8 cellular contexts compared by ENCODE assay signal in the genomic region with DNA sequence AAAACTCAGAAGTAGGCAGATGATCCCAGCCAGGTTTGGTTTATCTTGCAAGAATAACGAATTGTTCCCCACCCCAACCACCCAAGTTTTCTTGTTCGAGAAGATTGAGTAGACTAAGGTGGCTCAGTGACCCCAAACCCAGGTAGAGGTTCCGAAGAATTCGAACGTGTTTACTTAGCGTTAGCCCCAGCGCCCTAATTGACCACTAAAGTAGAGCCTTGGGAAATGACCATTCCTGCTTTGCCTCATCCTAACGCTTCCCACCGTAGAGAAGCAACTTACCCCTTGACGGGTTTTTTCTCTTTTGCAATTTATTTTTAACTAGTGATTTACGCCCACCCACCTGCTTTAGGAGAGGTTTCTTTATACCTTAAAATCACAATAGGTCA. TPM values are rescaled to one million over a fixed set of nuclear protein-coding genes. Genes with fewer than 3 reads are reported as not detected.
A peak's percentile ranks its signal among the peaks of the same experiment; 100 is the strongest.
DNase-seq lines count a peak whose midpoint lies in the region; TF ChIP-seq lines count a peak whose summit lies in the region.

No MANE protein-coding gene starts in this region.

- H4K8ac ChIP-seq in mesenchymal stem cell (ENCODE audit: low read length) = no peak overlapping the region

- no peaks in the 10 kb centered on the region for H3K9me3 Mint-ChIP-seq in Caco-2 (ENCODE audit: unreplicated experiment)

- H3K4me1 ChIP-seq in Caco-2 (peaks cover 8% of the 10 kb centered on the region; the same call in 1 of the 2 replicates), mesenchymal stem cell (ENCODE audit: control insufficient read depth, insufficient read depth, low read depth, low read length) (no peaks in the 10 kb centered on the region), urinary bladder (ENCODE audit: insufficient read depth) (no peaks in the 10 kb centered on the region)

- peak overlapping the region; percentile 75 for H3K4me3 Mint-ChIP-seq in Caco-2 (ENCODE audit: unreplicated experiment)

- POLR2A ChIA-PET in Caco-2 (lab: Charles Lee) = no interaction called here

- peak overlapping the region in 1 of 2 experiments; percentile 99 for H3K18ac ChIP-seq in mesenchymal stem cell (ENCODE audit: low read depth in 1 of 2, low read length in 2 of 2)

- H3K14ac ChIP-seq in mesenchymal stem cell (ENCODE audit: low read length in 2 of 2) = no peak overlapping the region

- DNase-seq in Caco-2 (no peak), caudate nucleus (lab: John Stamatoyannopoulos, UW) (peak in 2 of 61 donors; percentile 38 to 44), mesenchymal stem cell (peak; percentile 33), NCI-H1092 (lab: John Stamatoyannopoulos, UW) (no peak), HK-2 (ENCODE audit: unreplicated experiment) (no peak)
- no peak for DNase-seq in Jurkat, Clone E6-1 (ENCODE audit: low read depth, low spot score)
- no peak for DNase-seq in activated effector memory CD4-positive, alpha-beta T cell treated with Interleukin-2 at 50 U/mL for 16 hours

- H3K9me3 ChIP-seq in Caco-2 = no peaks in the 10 kb centered on the region
- H3K9me3 ChIP-seq in mesenchymal stem cell (ENCODE audit: control insufficient read depth, low read length) = no peaks in the 10 kb centered on the region

- WGBS in mesenchymal stem cell = under 1% methylated on average over 10 of the region's 11 CpGs
- WGBS in urinary bladder = 1% methylated on average over 11 of the region's 11 CpGs

- H3K4me1 Mint-ChIP-seq in Caco-2 (ENCODE audit: low read depth, unreplicated experiment) = no peaks in the 10 kb centered on the region

- no peaks in the 10 kb centered on the region for H3K79me1 ChIP-seq in mesenchymal stem cell (replicated peaks; ENCODE audit: low read length, poor library complexity, severe bottlenecking)

- no peak overlapping the region for H3K23ac ChIP-seq in mesenchymal stem cell (ENCODE audit: low read length in 2 of 2)

- H2BK120ac ChIP-seq in mesenchymal stem cell (ENCODE audit: low read depth, low read length) = peak overlapping the region; percentile 19

- H2BK15ac ChIP-seq in mesenchymal stem cell (ENCODE audit: low read depth, poor library complexity, severe bottlenecking) = no peak overlapping the region

- no peak overlapping the region for H2BK5ac ChIP-seq in mesenchymal stem cell (ENCODE audit: low read depth, low read length, poor library complexity, severe bottlenecking)

- H3K27me3 ChIP-seq in Caco-2 (replicated peaks; ENCODE audit: control insufficient read depth, insufficient read depth, low read length) = no peaks in the 10 kb centered on the region
- H3K27me3 ChIP-seq in mesenchymal stem cell (ENCODE audit: control insufficient read depth in 1 of 2, insufficient read depth in 1 of 2, low read length in 2 of 2) = peaks cover 0 to 5% of the 10 kb centered on the region in 2 experiments

- no peak for TF ChIP-seq CTCF in Caco-2 (IDR thresholded peaks at IDR 0.05; ENCODE audit: insufficient read depth in 1 of 2, low read depth in 1 of 2, low read length in 1 of 2, severe bottlenecking in 1 of 2, unreplicated experiment in 1 of 2)

- BruUV-seq in Caco-2 (replicated peaks; lab: Mats Ljungman, UMichigan) = no TSS peak

- intact Hi-C loops in Caco-2 (cut with micrococcal nuclease; ENCODE audit: unreplicated experiment) = loop anchor here (5.0 kb wide), 1 partner anchor 108 kb away; no protein-coding TSS in a partner anchor

- H3K27ac Mint-ChIP-seq in Caco-2 (ENCODE audit: unreplicated experiment) = peak overlapping the region; percentile 63

- peak overlapping the region; percentile 98 for H3K9ac ChIP-seq in mesenchymal stem cell (ENCODE audit: low read length)

- H3K4me3 ChIP-seq in Caco-2 (ENCODE audit: low read depth, low read length) (peak overlapping the region; percentile 92), mesenchymal stem cell (ENCODE audit: insufficient read depth in 1 of 2, low read depth in 1 of 2, low read length in 2 of 2) (peak overlapping the region; percentile 97 to 98), urinary bladder (ENCODE audit: low read depth, low read length) (peak overlapping the region; percentile 72)
- H3K4me3 ChIP-seq in Jurkat, Clone E6-1 (ENCODE audit: low read length) = peak overlapping the region; percentile 89

- no peak overlapping the region for H2BK12ac ChIP-seq in mesenchymal stem cell (ENCODE audit: low read length in 2 of 2)

- peak overlapping the region; percentile 91 to 99 for H3K4ac ChIP-seq in mesenchymal stem cell (ENCODE audit: low read depth in 1 of 2, low read length in 2 of 2)

- no peak overlapping the region for H4K91ac ChIP-seq in mesenchymal stem cell (ENCODE audit: low read length)

- H3K27ac ChIP-seq in caudate nucleus (ENCODE audit: low read depth, low read length) = peak overlapping the region; percentile 94
- H3K27ac ChIP-seq in mesenchymal stem cell (ENCODE audit: low read length, poor library complexity, severe bottlenecking) = peak overlapping the region; percentile 62
- peak overlapping the region; percentile 89 for H3K27ac ChIP-seq in urinary bladder (ENCODE audit: low read depth)

- H3K27me3 Mint-ChIP-seq in Caco-2 (ENCODE audit: insufficient read depth, unreplicated experiment) = no peaks in the 10 kb centered on the region

- H3K36me3 ChIP-seq in Caco-2 (ENCODE audit: control insufficient read depth, insufficient read depth, low read length) (no peaks in the 10 kb centered on the region), mesenchymal stem cell (ENCODE audit: control insufficient read depth in 1 of 2, insufficient read depth in 2 of 2, low read depth in 1 of 2, low read length in 2 of 2) (peaks cover 0 to 5% of the 10 kb centered on the region in 2 experiments), urinary bladder (ENCODE audit: insufficient read depth) (no peaks in the 10 kb centered on the region)

- CTCF ChIA-PET in Caco-2 (lab: Charles Lee) = no interaction called here

- H3K4me2 ChIP-seq in mesenchymal stem cell (ENCODE audit: low read length, poor library complexity, severe bottlenecking) = peak overlapping the region; percentile 95

- H2AK5ac ChIP-seq in mesenchymal stem cell (ENCODE audit: low read length, severe bottlenecking) = peak overlapping the region; percentile 27

- peaks cover 8% of the 10 kb centered on the region for H3K36me3 Mint-ChIP-seq in Caco-2 (ENCODE audit: insufficient read depth, unreplicated experiment)

- peak overlapping the region; percentile 100 for H2AFZ ChIP-seq in mesenchymal stem cell (ENCODE audit: low read depth, low read length)

RNA-seq across cellular contexts. Expression of a gene that starts 0.9 kb away (rescaled TPM):
- 31.3 and 36.7 TPM in 2 replicates for total RNA-seq in Caco-2 (2022)
- polyA plus RNA-seq in Jurkat, Clone E6-1 (2012; ENCODE audit: insufficient read depth, insufficient read length) = 10.6 TPM
- 12.1 TPM for polyA plus RNA-seq in mesenchymal stem cell (2013, experiment 1 of 2)
- polyA plus RNA-seq in mesenchymal stem cell (2013, experiment 2 of 2) = 12.8 TPM
- 54.4 TPM for total RNA-seq in urinary bladder
- 14.6 TPM for polyA plus RNA-seq in urinary bladder
